15 cellular contexts compared by ENCODE assay signal in genomic region chr1:94270801-94271203, GRCh38. TPM values are rescaled to one million over a fixed set of nuclear protein-coding genes. Genes with fewer than 3 reads are reported as not detected.
A peak's percentile ranks its signal among the peaks of the same experiment; 100 is the strongest.
DNase-seq lines count a peak whose midpoint lies in the region; ATAC-seq, FAIRE-seq and TF ChIP-seq lines count a peak whose summit lies in the region.
"Had no signal": no experiment of that assay in that cellular context is flagged by ENCODE, and none has a peak within 500 bp of the region (broad histone marks: within the 10 kb centered on the region; RNA-seq: fewer than 3 reads in every experiment).

No MANE protein-coding gene starts in this region.

- peak; percentile 52 for DNase-seq in EH (ENCODE audit: low read depth)
- DNase-seq in PC-3 = peak; percentile 96
- peak; percentile 90 for DNase-seq in mammary epithelial cell
- peak; percentile 79 for DNase-seq in keratinocyte (ENCODE audit: low read depth, low spot score)
- no peak for DNase-seq in upper lobe of right lung
- no peak for DNase-seq in NCI-H2196 treated with DMSO at 0.1 percent for 48 hours (lab: John Stamatoyannopoulos, UW; ENCODE audit: unreplicated experiment)
- DNase-seq in MM.1S = no peak
- DNase-seq: activated CD4-positive, alpha-beta memory T cell treated with anti-CD3 and anti-CD28 coated beads, Interleukin-2, amount 10 ng/mL, durations not matched to agents 7 days and 5 days; H7; mucosa of descending colon; occipital lobe; SIG-M5 had no signal

- peak; percentile 70 for ATAC-seq in PC-3
- no peak for ATAC-seq in upper lobe of right lung
- no peak for ATAC-seq in esophagus mucosa
- ATAC-seq: mucosa of descending colon had no signal

- dilution Hi-C loops in mammary epithelial cell (cut with HindIII; ENCODE audit: low sequenced_read_pairs) (no loop called here), keratinocyte (cut with MboI; ENCODE audit: extremely low pct_ligation_motif_present, low sequenced_read_pairs) (no loop called here)

- 0 out of 2 replicates have a peak, but pooled peaks cover 6% of the 10 kb centered on the region for H3K79me2 ChIP-seq in PC-3 (ENCODE audit: low read length)
- H3K79me2 ChIP-seq in mammary epithelial cell (ENCODE audit: insufficient read depth, low read length) = no peaks in the 10 kb centered on the region
- no peaks in the 10 kb centered on the region for H3K79me2 ChIP-seq in keratinocyte (ENCODE audit: control insufficient read depth, insufficient read depth, low read length)
- H3K79me2 ChIP-seq in MM.1S (ENCODE audit: low read length) = no peaks in the 10 kb centered on the region

- no peaks in the 10 kb centered on the region for H3K9me1 ChIP-seq in keratinocyte (ENCODE audit: control insufficient read depth, extremely low read depth, insufficient read depth, low read length)

- H3K4me1 ChIP-seq in PC-3 (ENCODE audit: insufficient read depth, low read length) (peaks cover 53% of the 10 kb centered on the region), mammary epithelial cell (ENCODE audit: insufficient read depth, low read length) (peaks cover 43% of the 10 kb centered on the region), keratinocyte (ENCODE audit: control insufficient read depth, extremely low read depth, insufficient read depth, low read length) (peaks cover 27% of the 10 kb centered on the region), upper lobe of right lung (no peaks in the 10 kb centered on the region), MM.1S (ENCODE audit: low read length) (no peaks in the 10 kb centered on the region)

- H3K27me3 ChIP-seq in PC-3 (ENCODE audit: low read length) = no peaks in the 10 kb centered on the region
- no peaks in the 10 kb centered on the region for H3K27me3 ChIP-seq in mammary epithelial cell (ENCODE audit: insufficient read depth, low read length)
- H3K27me3 ChIP-seq in keratinocyte (ENCODE audit: control insufficient read depth, extremely low read depth, insufficient read depth, low read length) = no peaks in the 10 kb centered on the region
- H3K27me3 ChIP-seq in upper lobe of right lung = no peaks in the 10 kb centered on the region
- H3K27me3 ChIP-seq in MM.1S (replicated peaks; ENCODE audit: insufficient read depth, low read length) = no peaks in the 10 kb centered on the region

- peaks cover 6% of the 10 kb centered on the region for H3F3A ChIP-seq in PC-3 (ENCODE audit: low read length, unreplicated experiment)
- H3F3A ChIP-seq in MM.1S (ENCODE audit: insufficient read depth, low read length) = no peaks in the 10 kb centered on the region

- H3K9me2 ChIP-seq in PC-3 (replicated peaks; ENCODE audit: low read length) (no peaks in the 10 kb centered on the region), MM.1S (replicated peaks; ENCODE audit: insufficient read depth, low read length) (no peaks in the 10 kb centered on the region)

- H3K27ac ChIP-seq in PC-3 (ENCODE audit: low read length) (peak overlapping the region; percentile 94), mammary epithelial cell (ENCODE audit: insufficient read depth, low read depth, low read length) (peak overlapping the region; percentile 78), keratinocyte (ENCODE audit: control insufficient read depth, insufficient read depth, low read length) (peak overlapping the region; percentile 71), upper lobe of right lung (no peak overlapping the region), MM.1S (ENCODE audit: low read length) (no peak overlapping the region)

- H3K4me2 ChIP-seq in PC-3 (ENCODE audit: low read length) = peak overlapping the region; percentile 52
- peak overlapping the region; percentile 52 for H3K4me2 ChIP-seq in mammary epithelial cell (ENCODE audit: insufficient read depth, low read depth, low read length)
- H3K4me2 ChIP-seq in keratinocyte (ENCODE audit: control insufficient read depth, extremely low read depth, insufficient read depth, low read depth, low read length) = peak overlapping the region; percentile 68
- H3K4me2 ChIP-seq in MM.1S (ENCODE audit: low read depth, low read length) = no peak overlapping the region

- CTCF ChIA-PET in PC-3 (lab: Charles Lee) = no interaction called here
- CTCF ChIA-PET in mammary epithelial cell (lab: Charles Lee; ENCODE audit: low non-redundant PET) = no interaction called here

- no TSS peak for BruUV-seq in PC-3 (replicated peaks; lab: Mats Ljungman, UMichigan)
- TSS peak; percentile 76 for BruUV-seq in mammary epithelial cell (replicated peaks; lab: Mats Ljungman, UMichigan)

- FAIRE-seq in keratinocyte (lab: Jason Lieb, UNC) = peak; percentile 82
- FAIRE-seq: islet of Langerhans had no signal

- TF ChIP-seq CTCF in PC-3 (conservative IDR thresholded peaks at IDR 0.05; ENCODE audit: low read depth, low read length) (no peak), mammary epithelial cell (conservative IDR thresholded peaks at IDR 0.05 in 1 of 2, IDR thresholded peaks at IDR 0.05 in 1 of 2; ENCODE audit: extremely low read depth in 1 of 2, insufficient read depth in 1 of 2, low read depth in 1 of 2, low read length in 2 of 2) (no peak), keratinocyte (optimal IDR thresholded peaks at IDR 0.05 in 1 of 3, IDR thresholded peaks at IDR 0.05 in 1 of 3, conservative IDR thresholded peaks at IDR 0.05 in 1 of 3; ENCODE audit: extremely low read depth in 1 of 3, insufficient read depth in 2 of 3, low read length in 3 of 3) (no peak), upper lobe of right lung (IDR thresholded peaks at IDR 0.05) (no peak), MM.1S (IDR thresholded peaks at IDR 0.05; ENCODE audit: low read length) (no peak)

- H3K9ac ChIP-seq in PC-3 (ENCODE audit: low read length) (peak overlapping the region; percentile 66), mammary epithelial cell (ENCODE audit: insufficient read depth, low read length) (no peak overlapping the region), keratinocyte (ENCODE audit: control insufficient read depth, extremely low read depth, insufficient read depth, low read length) (no peak overlapping the region), MM.1S (ENCODE audit: low read length) (no peak overlapping the region)

- 45% methylated on average over 2 of the region's 2 CpGs for WGBS in mammary epithelial cell (ENCODE audit: low coverage, missing lambda C conversion rate)

- intact Hi-C loops in PC-3 (cut with micrococcal nuclease) (loop anchor here (2.0 kb wide), 1 partner anchor 30 kb away; no protein-coding TSS in a partner anchor), mammary epithelial cell (cut with micrococcal nuclease) (loop anchor here (1.0 to 2.0 kb wide), 2 partner anchors 12 to 24 kb away; no protein-coding TSS in a partner anchor), upper lobe of right lung (cut with DNase I) (no loop called here)

- no peaks in the 10 kb centered on the region; the same call in 1 of the 2 replicates for H3K36me3 ChIP-seq in PC-3 (ENCODE audit: low read depth, low read length)
- H3K36me3 ChIP-seq in mammary epithelial cell (ENCODE audit: insufficient read depth, low read length) = no peaks in the 10 kb centered on the region
- no peaks in the 10 kb centered on the region for H3K36me3 ChIP-seq in keratinocyte (ENCODE audit: control insufficient read depth in 2 of 2, extremely low read depth in 1 of 2, insufficient read depth in 2 of 2, low read length in 2 of 2)
- no peaks in the 10 kb centered on the region for H3K36me3 ChIP-seq in upper lobe of right lung
- H3K36me3 ChIP-seq in MM.1S (replicated peaks; ENCODE audit: insufficient read depth, low read length) = no peaks in the 10 kb centered on the region

- no peaks in the 10 kb centered on the region for H3K9me3 ChIP-seq in PC-3 (ENCODE audit: low read length)
- H3K9me3 ChIP-seq in mammary epithelial cell (replicated peaks; ENCODE audit: insufficient read depth, low read length) = no peaks in the 10 kb centered on the region
- H3K9me3 ChIP-seq in keratinocyte (ENCODE audit: control insufficient read depth, low read depth, low read length) = no peaks in the 10 kb centered on the region
- no peaks in the 10 kb centered on the region for H3K9me3 ChIP-seq in upper lobe of right lung
- H3K9me3 ChIP-seq in MM.1S (replicated peaks; ENCODE audit: insufficient read depth, low read length) = no peaks in the 10 kb centered on the region
- H3K9me3 ChIP-seq: mucosa of descending colon had no signal

- POLR2A ChIA-PET in PC-3 (lab: Charles Lee; ENCODE audit: unreplicated experiment) = interaction anchor here (0.6 to 1.2 kb wide), 7 partner anchors 12 to 36 kb away, joined by 3 to 11 read pairs (median 3); partner anchors contain the start of gene ARHGAP29

- H3K4me3 ChIP-seq in PC-3 (ENCODE audit: low read length) (no peak overlapping the region), mammary epithelial cell (replicated peaks in 1 of 3; ENCODE audit: insufficient read depth in 1 of 3, low read depth in 2 of 3, low read length in 3 of 3) (no peak overlapping the region), keratinocyte (ENCODE audit: control insufficient read depth in 2 of 3, extremely low read depth in 1 of 3, insufficient read depth in 2 of 3, low read depth in 1 of 3, low read length in 3 of 3) (no peak overlapping the region), upper lobe of right lung (no peak overlapping the region), MM.1S (ENCODE audit: low read length) (no peak overlapping the region)
- H3K4me3 ChIP-seq: mucosa of descending colon had no signal

- in situ Hi-C loops in mammary epithelial cell (cut with MboI; ENCODE audit: low sequenced_read_pairs in 2 of 2) = no loop called here

- H2AFZ ChIP-seq in PC-3 (ENCODE audit: low read length) (0 out of 2 replicates have a peak overlapping the region, but pooled peaks have one; percentile 3), mammary epithelial cell (ENCODE audit: low read depth, low read length) (peak overlapping the region; percentile 16), keratinocyte (ENCODE audit: control insufficient read depth, low read length) (peak overlapping the region; percentile 14), MM.1S (ENCODE audit: low read length) (no peak overlapping the region)

- H4K20me1 ChIP-seq in PC-3 (ENCODE audit: low read length) (no peaks in the 10 kb centered on the region), mammary epithelial cell (ENCODE audit: insufficient read depth, low read length) (no peaks in the 10 kb centered on the region), keratinocyte (ENCODE audit: control insufficient read depth, extremely low read depth, insufficient read depth, low read length) (no peaks in the 10 kb centered on the region), MM.1S (ENCODE audit: insufficient read depth, low read length) (no peaks in the 10 kb centered on the region)

RNA-seq across cellular contexts. Expression of gene ARHGAP29, which starts 33.4 kb away (rescaled TPM):
- total RNA-seq in PC-3 (2014; rRNA removed) = 161 and 166 TPM in 2 replicates
- total RNA-seq in mammary epithelial cell = 100 to 1,000 TPM in 1 of 2 donors, 10 to 100 TPM in 1; 54.7 to 100 TPM
- polyA plus RNA-seq in mammary epithelial cell = 44.6 TPM
- polyA minus RNA-seq in mammary epithelial cell = 47.1 TPM
- polyA plus RNA-seq in keratinocyte = 40.0 to 79.7 TPM (median 67.7 TPM) in 3 replicates
- polyA plus RNA-seq in keratinocyte (2011; ENCODE audit: low read depth) = 66.5 TPM
- 31.7 and 61.5 TPM in 2 replicates for polyA plus RNA-seq in keratinocyte (2011; cell fraction: cytosol; rRNA removed)
- polyA plus RNA-seq in keratinocyte (2011; cell fraction: nucleus; rRNA removed) = 59.8 and 80.6 TPM in 2 replicates
- polyA plus RNA-seq in keratinocyte (2012; ENCODE audit: low replicate concordance) = 26.3 and 56.8 TPM in 2 replicates
- 21.1 to 119 TPM (median 48.5 TPM) in 3 replicates for polyA minus RNA-seq in keratinocyte
- polyA minus RNA-seq in keratinocyte (2011; cell fraction: cytosol; rRNA and poly(A)+ RNA removed) = 50.8 TPM
- 82.7 and 152 TPM in 2 replicates for polyA minus RNA-seq in keratinocyte (2011; cell fraction: nucleus; rRNA and poly(A)+ RNA removed)
- 66.5 TPM for total RNA-seq in upper lobe of right lung
- 2.4 TPM for total RNA-seq in esophagus mucosa
- total RNA-seq: activated T-helper 1 cell treated with anti-CD3 and anti-CD28 coated beads, Interleukin-12 subunit alpha, Interleukin-12 subunit beta, Interleukin-2, Interleukin-4 antibody, amounts not matched to agents 30 ng/mL and 10 ng/mL and 1 ng/mL, durations not matched to agents 14 hours and 24 hours and 36 hours had no signal

Comparison
In these comparisons a context has a peak if more than half of its experiments do, and no peak if none do; other contexts are left out.
1. DNase-seq: peak in EH (single experiment), PC-3 (single experiment), mammary epithelial cell (single experiment) and keratinocyte (single experiment); none in upper lobe of right lung (single experiment), NCI-H2196 treated with DMSO at 0.1 percent for 48 hours (single experiment) and MM.1S (single experiment).
2. H3K27ac ChIP-seq: peak in PC-3 (single experiment), mammary epithelial cell (single experiment) and keratinocyte (single experiment); none in upper lobe of right lung (single experiment) and MM.1S (single experiment).
3. RNA of gene ARHGAP29, which starts 33.4 kb away (total RNA-seq): 161 to 166 TPM in PC-3, 54.7 to 100 TPM in mammary epithelial cell and 66.5 TPM in upper lobe of right lung (single experiment); 2.4 TPM in esophagus mucosa (single experiment); every median in the first group is over 10 times any median in the second.